ENCODE assay signal across 20 cellular contexts in genomic region chr2:31214638-31214915, GRCh38. TPM values are rescaled to one million over a fixed set of nuclear protein-coding genes. Genes with fewer than 3 reads are reported as not detected.
"Had no signal": no experiment of that assay in that cellular context is flagged by ENCODE, and none has a peak within 500 bp of the region (broad histone marks: within the 10 kb centered on the region; RNA-seq: fewer than 3 reads in every experiment).

No MANE protein-coding gene starts in this region.

- H3K9me3 ChIP-seq: body of pancreas, ovary, prostate gland, tibial artery had no signal

- DNase-seq: activated CD4-positive, alpha-beta T cell treated with anti-CD3 and anti-CD28 coated beads, Interleukin-2, amount 50 U/mL, for 1 hour; activated CD4-positive, CD25-positive, alpha-beta regulatory T cell treated with anti-CD3 and anti-CD28 coated beads, Interleukin-2, amount 50 U/mL, for 72 hours; activated CD8-positive, alpha-beta T cell treated with anti-CD3 and anti-CD28 coated beads, Interleukin-2, amount 10 ng/mL, durations not matched to agents 7 days and 5 days; activated gamma-delta T cell treated with Interleukin-2 at 50 U/mL for 16 hours; anterior cingulate cortex; body of pancreas; effector CD8-positive, alpha-beta T cell; foreskin keratinocyte; left colon; mesenchymal stem cell; ovary; stimulated activated CD4-positive, alpha-beta T cell treated with anti-CD3 and anti-CD28 coated beads, Interleukin-4, amount 100 ng/mL, for 24 hours; stimulated activated naive CD8-positive, alpha-beta T cell treated with anti-CD3 and anti-CD28 coated beads, Interleukin-15, amount 100 ng/mL, for 72 hours; tibial artery had no signal

- H3K27me3 ChIP-seq: body of pancreas, cardiac muscle cell, foreskin keratinocyte, ovary had no signal

- H3K27ac Mint-ChIP-seq: activated CD8-positive, alpha-beta T cell treated with anti-CD3 and anti-CD28 coated beads, Interleukin-2, amount 10 ng/mL, durations not matched to agents 7 days and 5 days; activated naive CD4-positive, alpha-beta T cell treated with anti-CD3 and anti-CD28 coated beads, Interleukin-2, amount 50 U/mL, for 24 hours; activated T-helper 1 cell treated with anti-CD3 and anti-CD28 coated beads, Interleukin-12 subunit alpha, Interleukin-12 subunit beta, Interleukin-2, Interleukin-4 antibody, amounts not matched to agents 30 ng/mL and 10 ng/mL and 1 ng/mL, durations not matched to agents 14 hours and 24 hours and 36 hours; dendritic cell treated with granulocyte-macrophage colony-stimulating factor and Interleukin-4, amounts not matched to agents 40 ng/mL and 50 ng/mL, for 4 days; stimulated activated naive CD8-positive, alpha-beta T cell treated with anti-CD3 and anti-CD28 coated beads, Interleukin-15, amount 100 ng/mL, for 72 hours had no signal

- H3K4me3 ChIP-seq: body of pancreas, cardiac muscle cell, ovary, prostate gland, tibial artery had no signal

- H3K9me3 Mint-ChIP-seq: activated naive CD4-positive, alpha-beta T cell treated with anti-CD3 and anti-CD28 coated beads, Interleukin-2, amount 50 U/mL, for 24 hours; activated T-helper 1 cell treated with anti-CD3 and anti-CD28 coated beads, Interleukin-12 subunit alpha, Interleukin-12 subunit beta, Interleukin-2, Interleukin-4 antibody, amounts not matched to agents 30 ng/mL and 10 ng/mL and 1 ng/mL, durations not matched to agents 14 hours and 24 hours and 36 hours; dendritic cell treated with granulocyte-macrophage colony-stimulating factor and Interleukin-4, amounts not matched to agents 40 ng/mL and 50 ng/mL, for 4 days; stimulated activated naive CD8-positive, alpha-beta T cell treated with anti-CD3 and anti-CD28 coated beads, Interleukin-15, amount 100 ng/mL, for 72 hours had no signal

- H3K36me3 ChIP-seq: cardiac muscle cell, ovary, prostate gland, tibial artery had no signal

- H3K4me3 Mint-ChIP-seq: activated CD8-positive, alpha-beta T cell treated with anti-CD3 and anti-CD28 coated beads, Interleukin-2, amount 10 ng/mL, durations not matched to agents 7 days and 5 days; activated naive CD4-positive, alpha-beta T cell treated with anti-CD3 and anti-CD28 coated beads, Interleukin-2, amount 50 U/mL, for 24 hours; activated T-helper 1 cell treated with anti-CD3 and anti-CD28 coated beads, Interleukin-12 subunit alpha, Interleukin-12 subunit beta, Interleukin-2, Interleukin-4 antibody, amounts not matched to agents 30 ng/mL and 10 ng/mL and 1 ng/mL, durations not matched to agents 14 hours and 24 hours and 36 hours; dendritic cell treated with granulocyte-macrophage colony-stimulating factor and Interleukin-4, amounts not matched to agents 40 ng/mL and 50 ng/mL, for 4 days; stimulated activated naive CD8-positive, alpha-beta T cell treated with anti-CD3 and anti-CD28 coated beads, Interleukin-15, amount 100 ng/mL, for 72 hours had no signal

- H3K4me1 ChIP-seq: body of pancreas, prostate gland, tibial artery had no signal

- H3K27me3 Mint-ChIP-seq: activated naive CD4-positive, alpha-beta T cell treated with anti-CD3 and anti-CD28 coated beads, Interleukin-2, amount 50 U/mL, for 24 hours; dendritic cell treated with granulocyte-macrophage colony-stimulating factor and Interleukin-4, amounts not matched to agents 40 ng/mL and 50 ng/mL, for 4 days; stimulated activated naive CD8-positive, alpha-beta T cell treated with anti-CD3 and anti-CD28 coated beads, Interleukin-15, amount 100 ng/mL, for 72 hours had no signal

- H3K27ac ChIP-seq: body of pancreas, cardiac muscle cell, foreskin keratinocyte, ovary, prostate gland, tibial artery had no signal

- ATAC-seq: activated CD8-positive, alpha-beta T cell treated with anti-CD3 and anti-CD28 coated beads, Interleukin-2, amount 10 ng/mL, durations not matched to agents 7 days and 5 days; body of pancreas; foreskin keratinocyte; left colon; stimulated activated naive CD8-positive, alpha-beta T cell treated with anti-CD3 and anti-CD28 coated beads, Interleukin-15, amount 100 ng/mL, for 72 hours had no signal

RNA-seq across cellular contexts. Expression of gene CAPN14, which starts 2.7 kb away (rescaled TPM):
- total RNA-seq: activated CD8-positive, alpha-beta T cell treated with anti-CD3 and anti-CD28 coated beads, Interleukin-2, amount 10 ng/mL, durations not matched to agents 7 days and 5 days; body of pancreas; myocyte had no signal
- polyA plus RNA-seq: cardiac muscle cell had no signal
